In the genomic region with DNA sequence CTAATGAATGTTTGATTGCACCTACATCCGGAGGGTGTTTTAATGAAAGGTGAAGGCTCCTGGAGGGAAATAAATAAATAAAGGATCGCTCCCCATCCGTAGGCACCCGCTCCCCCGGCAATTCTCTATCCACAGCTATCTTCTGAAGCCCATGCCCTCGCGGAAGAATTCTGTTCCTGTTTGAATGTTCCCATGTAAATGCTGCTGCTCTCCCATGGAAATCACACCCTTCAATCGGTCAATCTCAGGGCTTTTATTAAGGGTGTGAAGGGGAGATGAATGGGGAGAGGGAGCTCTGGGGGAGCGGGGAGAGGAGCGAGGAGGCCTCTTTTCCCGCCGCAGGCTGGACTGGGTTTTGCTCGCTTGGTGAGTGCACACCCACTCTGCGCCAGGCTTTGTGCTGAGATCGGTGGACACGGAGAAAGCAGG, we compare ENCODE assay signal across 9 cellular contexts. TPM values are rescaled to one million over a fixed set of nuclear protein-coding genes. Genes with fewer than 3 reads are reported as not detected.
DNase-seq lines count a peak whose midpoint lies in the region; ATAC-seq, FAIRE-seq and TF ChIP-seq lines count a peak whose summit lies in the region.
"Had no signal": no experiment of that assay in that cellular context is flagged by ENCODE, and none has a peak within 500 bp of the region (broad histone marks: within the 10 kb centered on the region; RNA-seq: fewer than 3 reads in every experiment).

No MANE protein-coding gene starts in this region.

- H3K4me2 ChIP-seq in DOHH2 (ENCODE audit: low read length) = peak overlapping the region; percentile 81
- H3K4me2 ChIP-seq in OCI-LY3 (ENCODE audit: low read length) = peak overlapping the region; percentile 97
- H3K4me2 ChIP-seq in endothelial cell of umbilical vein (ENCODE audit: insufficient read depth, low read length) = peak overlapping the region; percentile 88

- H3K9me3 ChIP-seq in DOHH2 (ENCODE audit: control insufficient read depth, insufficient read depth, low read length) = no peaks in the 10 kb centered on the region
- H3K9me3 ChIP-seq in OCI-LY3 (ENCODE audit: insufficient read depth, low read length) = no peaks in the 10 kb centered on the region
- no peaks in the 10 kb centered on the region for H3K9me3 ChIP-seq in endothelial cell of umbilical vein (replicated peaks; ENCODE audit: control insufficient read depth, insufficient read depth, low read length)
- H3K9me3 ChIP-seq in pancreas = no peaks in the 10 kb centered on the region
- H3K9me3 ChIP-seq: testis had no signal

- H3K36me3 ChIP-seq in DOHH2 (ENCODE audit: control insufficient read depth, low read length) (no peaks in the 10 kb centered on the region), OCI-LY3 (replicated peaks; ENCODE audit: low read depth, low read length) (no peaks in the 10 kb centered on the region), endothelial cell of umbilical vein (ENCODE audit: control insufficient read depth in 2 of 2, extremely low read depth in 1 of 2, insufficient read depth in 2 of 2, low read length in 2 of 2) (no peaks in the 10 kb centered on the region), pancreas (no peaks in the 10 kb centered on the region)

- CTCF ChIA-PET in endothelial cell of umbilical vein (lab: Charles Lee) = interaction anchor here (0.7 to 7.0 kb wide), 14 partner anchors 10 to 266 kb away, joined by 3 to 184 read pairs (median 3); a partner anchor contains a TSS

- 21 to 24% methylated on average over 16 of the region's 16 CpGs for WGBS in pancreas, 2 donors

- H3K9ac ChIP-seq in OCI-LY3 (ENCODE audit: low read length) (no peak overlapping the region), endothelial cell of umbilical vein (replicated peaks; ENCODE audit: extremely low read depth, insufficient read depth, low read length) (no peak overlapping the region)

- H3K27me3 ChIP-seq in DOHH2 (ENCODE audit: control insufficient read depth, low read length) = peaks cover 79% of the 10 kb centered on the region
- H3K27me3 ChIP-seq in OCI-LY3 (ENCODE audit: low read depth, low read length) = peaks cover 36% of the 10 kb centered on the region
- H3K27me3 ChIP-seq in endothelial cell of umbilical vein (ENCODE audit: control insufficient read depth in 2 of 2, insufficient read depth in 2 of 2, low read length in 2 of 2) = peaks cover 19 to 33% of the 10 kb centered on the region in 2 experiments
- peaks cover 0 to 7% (median 2%) of the 10 kb centered on the region in 4 donors for H3K27me3 ChIP-seq in pancreas
- H3K27me3 ChIP-seq: testis had no signal

- intact Hi-C loops in endothelial cell of umbilical vein (cut with micrococcal nuclease) (loop anchor here (2.0 kb wide), 2 partner anchors 54 to 112 kb away; no protein-coding TSS in a partner anchor), pancreas (cut with DNase I) (no loop called here)

- DNase-seq in endothelial cell of umbilical vein (ENCODE audit: low read depth, low spot score) (no peak), pancreas (no peak), GM19240 (ENCODE audit: insufficient read length, low spot score) (no peak), ureter (ENCODE audit: low spot score) (no peak), EL (no peak)
- DNase-seq: testis had no signal

- no peak for TF ChIP-seq POLR2A in endothelial cell of umbilical vein (IDR thresholded peaks at IDR 0.05; ENCODE audit: low read depth, low read length)

- H3K27ac ChIP-seq in DOHH2 (ENCODE audit: low read depth, low read length) (no peak overlapping the region), OCI-LY3 (ENCODE audit: low read length) (no peak overlapping the region), endothelial cell of umbilical vein (ENCODE audit: insufficient read depth, low read depth, low read length) (no peak overlapping the region), pancreas (no peak overlapping the region)
- H3K27ac ChIP-seq: testis had no signal

- H4K20me1 ChIP-seq in DOHH2 (ENCODE audit: control insufficient read depth, insufficient read depth, low read depth, low read length) (no peaks in the 10 kb centered on the region), OCI-LY3 (ENCODE audit: insufficient read depth, low read length) (no peaks in the 10 kb centered on the region), endothelial cell of umbilical vein (replicated peaks; ENCODE audit: control insufficient read depth, extremely low read depth, insufficient read depth, low read length) (no peaks in the 10 kb centered on the region)

- H2AFZ ChIP-seq in OCI-LY3 (ENCODE audit: low read depth, low read length) (no peak overlapping the region), endothelial cell of umbilical vein (ENCODE audit: low read depth, low read length) (no peak overlapping the region)

- H3F3A ChIP-seq in DOHH2 (ENCODE audit: control insufficient read depth, insufficient read depth) = no peaks in the 10 kb centered on the region

- H3K9me1 ChIP-seq in endothelial cell of umbilical vein (replicated peaks; ENCODE audit: control insufficient read depth, extremely low read depth, insufficient read depth, low read length) = no peaks in the 10 kb centered on the region

- dilution Hi-C loops in endothelial cell of umbilical vein (cut with MboI; ENCODE audit: extremely low pct_ligation_motif_present, low sequenced_read_pairs) = no loop called here

- no peaks in the 10 kb centered on the region for H3K79me2 ChIP-seq in DOHH2 (ENCODE audit: control insufficient read depth, low read length)
- H3K79me2 ChIP-seq in OCI-LY3 (ENCODE audit: low read length) = no peaks in the 10 kb centered on the region
- no peaks in the 10 kb centered on the region for H3K79me2 ChIP-seq in endothelial cell of umbilical vein (ENCODE audit: control insufficient read depth, insufficient read depth, low read length)

- peak; percentile 4 to 13 (median 9) for ATAC-seq in pancreas
- ATAC-seq in GM19035 (IDR thresholded peaks at IDR 0.05; ENCODE audit: unreplicated experiment) = no peak

- TF ChIP-seq CTCF in DOHH2 (IDR thresholded peaks at IDR 0.05; ENCODE audit: low read depth, low read length, poor library complexity, severe bottlenecking) = no peak
- TF ChIP-seq CTCF in OCI-LY3 (IDR thresholded peaks at IDR 0.05; ENCODE audit: low read depth, low read length) = no peak
- TF ChIP-seq CTCF in endothelial cell of umbilical vein (IDR thresholded peaks at IDR 0.05; ENCODE audit: extremely low read depth in 1 of 2, insufficient read depth in 1 of 2, low read depth in 1 of 2, low read length in 2 of 2) = no peak
- TF ChIP-seq CTCF in pancreas (IDR thresholded peaks at IDR 0.05) = no peak

- no TSS peak for BruUV-seq in endothelial cell of umbilical vein (replicated peaks; lab: Mats Ljungman, UMichigan)

- no peaks in the 10 kb centered on the region for H3K9me2 ChIP-seq in DOHH2 (replicated peaks; ENCODE audit: control insufficient read depth, low read length)

- H3K4me3 ChIP-seq in DOHH2 (ENCODE audit: low read length) = no peak overlapping the region
- H3K4me3 ChIP-seq in OCI-LY3 (ENCODE audit: low read length) = peak overlapping the region; percentile 96
- H3K4me3 ChIP-seq in endothelial cell of umbilical vein (replicated peaks in 1 of 3; ENCODE audit: insufficient read depth in 1 of 3, low read depth in 1 of 3, low read length in 3 of 3) = peak overlapping the region in 1 of 3 experiments; percentile 41
- no peak overlapping the region for H3K4me3 ChIP-seq in pancreas

- peaks cover 14% of the 10 kb centered on the region for H3K4me1 ChIP-seq in DOHH2 (ENCODE audit: control insufficient read depth, low read length)
- H3K4me1 ChIP-seq in OCI-LY3 (ENCODE audit: low read length) = peaks cover 10% of the 10 kb centered on the region
- H3K4me1 ChIP-seq in endothelial cell of umbilical vein (ENCODE audit: control insufficient read depth, extremely low read depth, insufficient read depth, low read length) = peaks cover 5% of the 10 kb centered on the region
- H3K4me1 ChIP-seq in pancreas = peaks cover 0 to 4% (median 0%) of the 10 kb centered on the region in 3 donors

- POLR2A ChIA-PET in endothelial cell of umbilical vein (lab: Charles Lee) = no interaction called here

- no peak for FAIRE-seq in endothelial cell of umbilical vein (lab: Jason Lieb, UNC)
- FAIRE-seq in pancreas (lab: Jason Lieb, UNC) = no peak

TF ChIP-seq in endothelial cell of umbilical vein, 7 proteins besides CTCF, POLR2A, EP300 and RAD21:
- TF ChIP-seq POLR2AphosphoS5 (IDR thresholded peaks at IDR 0.05; ENCODE audit: insufficient read depth, low read depth, low read length) (no peak), MYC (IDR thresholded peaks at IDR 0.05; ENCODE audit: low read depth, low read length) (no peak), GATA2 (IDR thresholded peaks at IDR 0.05; ENCODE audit: insufficient read depth, insufficient read length, low read depth, low read length) (no peak), EZH2 (IDR thresholded peaks at IDR 0.05; ENCODE audit: borderline replicate concordance, low read depth, low read length, severe bottlenecking) (no peak), JUN (IDR thresholded peaks at IDR 0.05; ENCODE audit: borderline replicate concordance, insufficient read depth, insufficient read length, low read depth) (no peak)

RNA-seq across cellular contexts. Expression of a gene that starts 21.1 kb away (rescaled TPM):
- total RNA-seq in endothelial cell of umbilical vein (136 and 142 TPM in 2 replicates), pancreas (1 to 10 TPM; 1.2 to 4.9 (median 1.8) TPM), ureter (39.2 TPM)
- polyA plus RNA-seq in endothelial cell of umbilical vein (60.6 and 62.1 TPM in 2 replicates), pancreas (10 to 100 TPM in 1 of 2 donors, 1 to 10 TPM in 1; 6.2 to 11.9 TPM)
- polyA plus RNA-seq in endothelial cell of umbilical vein (2011; cell fraction: cytosol; rRNA removed) = 58.7 and 63.2 TPM in 2 replicates
- 270 and 334 TPM in 2 replicates for polyA plus RNA-seq in endothelial cell of umbilical vein (2011; cell fraction: nucleus; rRNA removed)
- polyA plus RNA-seq in endothelial cell of umbilical vein (2012) = 91.3 and 94.0 TPM in 2 replicates
- 100 and 107 TPM in 2 replicates for polyA minus RNA-seq in endothelial cell of umbilical vein
- polyA minus RNA-seq in endothelial cell of umbilical vein (2011; cell fraction: cytosol; rRNA and poly(A)+ RNA removed) = 3.4 TPM
- 105 and 115 TPM in 2 replicates for polyA minus RNA-seq in endothelial cell of umbilical vein (2011; cell fraction: nucleus; rRNA and poly(A)+ RNA removed)

RNA-seq across cellular contexts. Expression of a gene that starts 51.9 kb away (rescaled TPM):
- total RNA-seq in endothelial cell of umbilical vein (37.0 and 37.1 TPM in 2 replicates), pancreas (10 to 100 TPM in 1 of 6 donors, 1 to 10 TPM in 5; 4.8 to 18.3 (median 7.7) TPM), ureter (33.5 TPM)
- polyA plus RNA-seq in endothelial cell of umbilical vein (34.8 and 35.1 TPM in 2 replicates), pancreas (10 to 100 TPM; 20.0 to 22.4 TPM)
- 11.9 and 19.6 TPM in 2 replicates for polyA plus RNA-seq in endothelial cell of umbilical vein (2011; cell fraction: cytosol; rRNA removed)
- polyA plus RNA-seq in endothelial cell of umbilical vein (2011; cell fraction: nucleus; rRNA removed) = 319 and 330 TPM in 2 replicates
- 26.0 and 32.5 TPM in 2 replicates for polyA plus RNA-seq in endothelial cell of umbilical vein (2012)
- polyA minus RNA-seq in endothelial cell of umbilical vein = 27.4 and 30.0 TPM in 2 replicates
- 1.6 TPM for polyA minus RNA-seq in endothelial cell of umbilical vein (2011; cell fraction: cytosol; rRNA and poly(A)+ RNA removed)
- polyA minus RNA-seq in endothelial cell of umbilical vein (2011; cell fraction: nucleus; rRNA and poly(A)+ RNA removed) = 49.2 and 52.4 TPM in 2 replicates
